Comparison of ENCODE assay signal across 8 cellular contexts in genomic region chr18:58180738-58181353, GRCh38.
A peak's percentile ranks its signal among the peaks of the same experiment; 100 is the strongest.
DNase-seq lines count a peak whose midpoint lies in the region; ATAC-seq and TF ChIP-seq lines count a peak whose summit lies in the region.

No MANE protein-coding gene starts in this region.

- DNase-seq in AML-193 (lab: John Stamatoyannopoulos, UW): peak; percentile 22 to 30
- peak; percentile 73 for DNase-seq in GM23338 (ENCODE audit: low spot score)
- DNase-seq in NCI-H460 (ENCODE audit: extremely low read depth, low read depth): peak; percentile 55
- peak; percentile 60 for DNase-seq in activated CD4-positive, alpha-beta memory T cell treated with anti-CD3 and anti-CD28 coated beads, Interleukin-2, amount 10 ng/mL, durations not matched to agents 7 days and 5 days
- peak; percentile 86 for DNase-seq in endodermal cell
- DNase-seq in tibial nerve (ENCODE audit: low spot score in 2 of 2): peak; percentile 25 to 78
- DNase-seq in amniotic stem cell (lab: John Stamatoyannopoulos, UW): no peak

- H3K27ac Mint-ChIP-seq in GM23338 (no peak overlapping the region), endodermal cell (no peak overlapping the region)
- no peak overlapping the region for H3K27ac Mint-ChIP-seq in activated CD4-positive, alpha-beta memory T cell treated with anti-CD3 and anti-CD28 coated beads, Interleukin-2, amount 10 ng/mL, durations not matched to agents 7 days and 5 days

- H3K9me3 ChIP-seq in endodermal cell (ENCODE audit: control insufficient read depth, low read length) (no peaks in the 10 kb centered on the region), neural cell (ENCODE audit: low read length) (no peaks in the 10 kb centered on the region), tibial nerve (no peaks in the 10 kb centered on the region)

- POLR2A ChIA-PET in activated CD4-positive, alpha-beta memory T cell treated with anti-CD3 and anti-CD28 coated beads, Interleukin-2, amount 10 ng/mL, durations not matched to agents 7 days and 5 days (lab: Charles Lee): interaction anchor here (1.2 kb wide), 1 partner anchor 134 kb away, joined by 3 read pairs; no protein-coding TSS in a partner anchor

- H3K9ac ChIP-seq in endodermal cell (ENCODE audit: extremely low read depth, low read length, poor library complexity, severe bottlenecking) (no peak overlapping the region), neural cell (ENCODE audit: low read length) (no peak overlapping the region)

- H3K9me2 ChIP-seq in GM23338 (ENCODE audit: insufficient read depth) (no peaks in the 10 kb centered on the region), neural cell (ENCODE audit: insufficient read depth, low read length) (no peaks in the 10 kb centered on the region)

- H3K4me2 ChIP-seq in GM23338: no peak overlapping the region
- no peak overlapping the region for H3K4me2 ChIP-seq in neural cell (ENCODE audit: low read length)

- H3F3A ChIP-seq in GM23338 (replicated peaks; ENCODE audit: low read depth): no peaks in the 10 kb centered on the region
- H3F3A ChIP-seq in neural cell (ENCODE audit: insufficient read depth, low read length, poor library complexity, severe bottlenecking): no peaks in the 10 kb centered on the region

- H3K4me3 ChIP-seq in GM23338 (no peak overlapping the region), endodermal cell (ENCODE audit: low read length) (no peak overlapping the region), neural cell (ENCODE audit: low read length) (no peak overlapping the region), tibial nerve (no peak overlapping the region)

- peak; percentile 57 for ATAC-seq in GM23338

- H3K4me3 Mint-ChIP-seq in GM23338 (no peak overlapping the region), endodermal cell (no peak overlapping the region)
- H3K4me3 Mint-ChIP-seq in activated CD4-positive, alpha-beta memory T cell treated with anti-CD3 and anti-CD28 coated beads, Interleukin-2, amount 10 ng/mL, durations not matched to agents 7 days and 5 days: no peak overlapping the region

- H3K27me3 ChIP-seq in GM23338 (ENCODE audit: insufficient read depth) (no peaks in the 10 kb centered on the region), endodermal cell (ENCODE audit: control insufficient read depth, insufficient read depth, low read length, poor library complexity, severe bottlenecking) (no peaks in the 10 kb centered on the region), neural cell (ENCODE audit: insufficient read depth, low read depth, low read length) (no peaks in the 10 kb centered on the region), tibial nerve (no peaks in the 10 kb centered on the region)

- H3K79me2 ChIP-seq in GM23338 (replicated peaks; ENCODE audit: insufficient read depth): peaks cover 27% of the 10 kb centered on the region
- peaks cover 59% of the 10 kb centered on the region for H3K79me2 ChIP-seq in neural cell (replicated peaks; ENCODE audit: insufficient read depth, low read length)

- peaks cover 39% of the 10 kb centered on the region for H3K4me1 Mint-ChIP-seq in GM23338
- no peaks in the 10 kb centered on the region for H3K4me1 Mint-ChIP-seq in activated CD4-positive, alpha-beta memory T cell treated with anti-CD3 and anti-CD28 coated beads, Interleukin-2, amount 10 ng/mL, durations not matched to agents 7 days and 5 days
- H3K4me1 Mint-ChIP-seq in endodermal cell: peaks cover 12% of the 10 kb centered on the region

- H3K27ac ChIP-seq in GM23338 (ENCODE audit: low read depth): no peak overlapping the region
- H3K27ac ChIP-seq in endodermal cell (ENCODE audit: low read depth, low read length): no peak overlapping the region
- no peak overlapping the region for H3K27ac ChIP-seq in neural cell (ENCODE audit: low read length)
- no peak overlapping the region for H3K27ac ChIP-seq in tibial nerve

- CTCF ChIA-PET in activated CD4-positive, alpha-beta memory T cell treated with anti-CD3 and anti-CD28 coated beads, Interleukin-2, amount 10 ng/mL, durations not matched to agents 7 days and 5 days (lab: Charles Lee): interaction anchor here (0.6 to 2.1 kb wide), 15 partner anchors 8 to 443 kb away, joined by 3 to 14 read pairs (median 3); partner anchors contain the start of gene NEDD4L

- H3K36me3 Mint-ChIP-seq in GM23338 (ENCODE audit: low read depth): peaks cover 10% of the 10 kb centered on the region
- no peaks in the 10 kb centered on the region for H3K36me3 Mint-ChIP-seq in activated CD4-positive, alpha-beta memory T cell treated with anti-CD3 and anti-CD28 coated beads, Interleukin-2, amount 10 ng/mL, durations not matched to agents 7 days and 5 days (ENCODE audit: low read depth)
- H3K36me3 Mint-ChIP-seq in endodermal cell (ENCODE audit: low read depth): peaks cover 3% of the 10 kb centered on the region

- WGBS in endodermal cell (ENCODE audit: insufficient coverage in 1 of 2, insufficient read length in 1 of 2), 2 experiments: 67 to 79% methylated on average over 4 of the region's 5 CpGs
- WGBS in tibial nerve, 2 donors: 36 to 46% methylated on average over 5 of the region's 5 CpGs

- peak; percentile 75 for TF ChIP-seq RAD21 in neural cell (conservative IDR thresholded peaks at IDR 0.05)

- H3K4me1 ChIP-seq in GM23338 (ENCODE audit: insufficient read depth): peaks cover 9% of the 10 kb centered on the region
- H3K4me1 ChIP-seq in endodermal cell (ENCODE audit: control insufficient read depth, insufficient read depth, low read length): peaks cover 4% of the 10 kb centered on the region
- peaks cover 0 to 30% (median 6%) of the 10 kb centered on the region in 4 donors for H3K4me1 ChIP-seq in tibial nerve

- H4K20me1 ChIP-seq in GM23338 (replicated peaks; ENCODE audit: insufficient read depth) (no peaks in the 10 kb centered on the region; the same call in 1 of the 2 replicates), neural cell (ENCODE audit: insufficient read depth) (peaks cover 9% of the 10 kb centered on the region)

- TF ChIP-seq POLR2A in tibial nerve (IDR thresholded peaks at IDR 0.05): no peak

- H2AFZ ChIP-seq in GM23338 (no peak overlapping the region), neural cell (ENCODE audit: low read depth, low read length) (no peak overlapping the region)

- H3K36me3 ChIP-seq in GM23338 (ENCODE audit: insufficient read depth) (no peaks in the 10 kb centered on the region), endodermal cell (ENCODE audit: control insufficient read depth, insufficient read depth, low read length) (no peaks in the 10 kb centered on the region), neural cell (ENCODE audit: insufficient read depth, low read length) (no peaks in the 10 kb centered on the region), tibial nerve (no peaks in the 10 kb centered on the region)

- peaks cover 7% of the 10 kb centered on the region for H3K27me3 Mint-ChIP-seq in GM23338 (ENCODE audit: insufficient read depth, low read depth, poor library complexity)
- peaks cover 8% of the 10 kb centered on the region for H3K27me3 Mint-ChIP-seq in activated CD4-positive, alpha-beta memory T cell treated with anti-CD3 and anti-CD28 coated beads, Interleukin-2, amount 10 ng/mL, durations not matched to agents 7 days and 5 days
- H3K27me3 Mint-ChIP-seq in endodermal cell (ENCODE audit: insufficient read depth): no peaks in the 10 kb centered on the region

- H3K9me3 Mint-ChIP-seq in GM23338: peaks cover 13% of the 10 kb centered on the region; the same call in 2 of the 3 replicates
- no peaks in the 10 kb centered on the region for H3K9me3 Mint-ChIP-seq in activated CD4-positive, alpha-beta memory T cell treated with anti-CD3 and anti-CD28 coated beads, Interleukin-2, amount 10 ng/mL, durations not matched to agents 7 days and 5 days
- peaks cover 2% of the 10 kb centered on the region for H3K9me3 Mint-ChIP-seq in endodermal cell

- no peak for TF ChIP-seq EP300 in neural cell (conservative IDR thresholded peaks at IDR 0.05; ENCODE audit: poor library complexity, severe bottlenecking)
- TF ChIP-seq EP300 in tibial nerve (IDR thresholded peaks at IDR 0.05): no peak

- TF ChIP-seq CTCF in GM23338 (conservative IDR thresholded peaks at IDR 0.05; ENCODE audit: low read depth in 2 of 2) (peak; percentile 86 to 97), endodermal cell (conservative IDR thresholded peaks at IDR 0.05) (peak; percentile 95), neural cell (IDR thresholded peaks at IDR 0.05; ENCODE audit: poor library complexity, severe bottlenecking) (peak; percentile 77), tibial nerve (IDR thresholded peaks at IDR 0.05) (peak; percentile 62 to 86 (median 69))

TF ChIP-seq in GM23338, 12 proteins besides CTCF, POLR2A, EP300 and RAD21:
- TF ChIP-seq ZNF331 (CRISPR knock-in tag; IDR thresholded peaks at IDR 0.05; ENCODE audit: low read depth) (no peak), JUNB (IDR thresholded peaks at IDR 0.05; ENCODE audit: unreplicated experiment) (no peak), ETS1 (IDR thresholded peaks at IDR 0.05) (no peak)

TF ChIP-seq in neural cell, 6 proteins besides CTCF, POLR2A, EP300 and RAD21:
- TF ChIP-seq EZH2 (IDR thresholded peaks at IDR 0.05; ENCODE audit: borderline replicate concordance, insufficient read depth, low read length, poor library complexity, severe bottlenecking) (no peak), TAF1 (IDR thresholded peaks at IDR 0.05; ENCODE audit: low read depth) (no peak), REST (IDR thresholded peaks at IDR 0.05; ENCODE audit: borderline replicate concordance) (no peak), SMC3 (conservative IDR thresholded peaks at IDR 0.05; ENCODE audit: poor library complexity) (peak; percentile 82)
